12 cellular contexts compared by ENCODE assay signal in the genomic region with DNA sequence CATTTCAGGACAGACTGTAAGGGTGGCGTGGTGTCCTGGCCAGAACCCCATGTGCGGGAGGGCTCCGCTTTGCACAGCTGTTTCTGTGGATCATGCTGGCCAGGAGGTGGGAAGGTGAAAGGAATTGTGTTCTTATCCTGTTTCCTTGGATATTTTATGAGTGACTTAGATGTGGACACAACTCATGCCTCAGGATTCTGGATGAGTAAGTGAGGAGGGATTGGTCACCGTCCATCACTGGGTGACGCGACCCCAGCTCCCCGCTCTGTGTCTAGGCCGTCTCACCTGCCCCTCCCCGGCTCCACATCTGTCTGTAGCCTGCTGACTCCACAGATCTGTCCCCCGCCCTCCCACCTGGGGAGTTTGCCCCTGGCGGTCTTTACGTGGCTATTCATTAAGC. TPM values are rescaled to one million over a fixed set of nuclear protein-coding genes. Genes with fewer than 3 reads are reported as not detected.
A peak's percentile ranks its signal among the peaks of the same experiment; 100 is the strongest.
DNase-seq lines count a peak whose midpoint lies in the region; ATAC-seq and TF ChIP-seq lines count a peak whose summit lies in the region.
"Had no signal": no experiment of that assay in that cellular context is flagged by ENCODE, and none has a peak within 500 bp of the region (broad histone marks: within the 10 kb centered on the region; RNA-seq: fewer than 3 reads in every experiment).

No MANE protein-coding gene starts in this region.

- H3K4me1 ChIP-seq in fibroblast of lung (ENCODE audit: control insufficient read depth, extremely low read depth, insufficient read depth, low read length): peaks cover 4% of the 10 kb centered on the region

- peaks cover 9% of the 10 kb centered on the region for H3K36me3 Mint-ChIP-seq in activated naive CD8-positive, alpha-beta T cell
- H3K36me3 Mint-ChIP-seq in activated naive CD8-positive, alpha-beta T cell treated with anti-CD3 and anti-CD28 coated beads, Interleukin-2, amount 50 U/mL, for 24 hours (ENCODE audit: low read depth): peaks cover 57% of the 10 kb centered on the region
- peaks cover 34% of the 10 kb centered on the region for H3K36me3 Mint-ChIP-seq in T-cell
- peaks cover 68% of the 10 kb centered on the region for H3K36me3 Mint-ChIP-seq in stimulated activated memory B cell treated with anti-CD40 and anti-IgM and Interleukin-4, amounts not matched to agents 10 μg/mL and 1 μg/mL and 100 μg/mL, for 72 hours

- H3K27ac Mint-ChIP-seq in activated naive CD8-positive, alpha-beta T cell: peak overlapping the region; percentile 69
- H3K27ac Mint-ChIP-seq in activated naive CD8-positive, alpha-beta T cell treated with anti-CD3 and anti-CD28 coated beads, Interleukin-2, amount 50 U/mL, for 24 hours: no peak overlapping the region
- peak overlapping the region; percentile 12 to 31 for H3K27ac Mint-ChIP-seq in T-cell
- H3K27ac Mint-ChIP-seq in stimulated activated memory B cell treated with anti-CD40 and anti-IgM and Interleukin-4, amounts not matched to agents 10 μg/mL and 1 μg/mL and 100 μg/mL, for 72 hours: peak overlapping the region; percentile 32

- H3K36me3 ChIP-seq in fibroblast of lung (ENCODE audit: control insufficient read depth, insufficient read depth, low read length): no peaks in the 10 kb centered on the region

- H3K79me2 ChIP-seq in fibroblast of lung (ENCODE audit: control insufficient read depth, insufficient read depth, low read length): no peaks in the 10 kb centered on the region

- POLR2A ChIA-PET in T-cell (lab: Charles Lee): interaction anchor here in 1 of 2 donors (0.6 kb wide), 1 partner anchor 32 kb away, joined by 7 read pairs; no protein-coding TSS in a partner anchor

- no peaks in the 10 kb centered on the region for H3K27me3 ChIP-seq in fibroblast of lung (ENCODE audit: control insufficient read depth, insufficient read depth, low read length)

- no peak overlapping the region for H3K9ac ChIP-seq in fibroblast of lung (ENCODE audit: insufficient read depth, low read length)

- H3K4me1 Mint-ChIP-seq in activated naive CD8-positive, alpha-beta T cell (ENCODE audit: low read depth): peaks cover 68% of the 10 kb centered on the region
- H3K4me1 Mint-ChIP-seq in activated naive CD8-positive, alpha-beta T cell treated with anti-CD3 and anti-CD28 coated beads, Interleukin-2, amount 50 U/mL, for 24 hours: peaks cover 50% of the 10 kb centered on the region
- peaks cover 61 to 71% (median 67%) of the 10 kb centered on the region in 3 donors for H3K4me1 Mint-ChIP-seq in T-cell
- H3K4me1 Mint-ChIP-seq in stimulated activated memory B cell treated with anti-CD40 and anti-IgM and Interleukin-4, amounts not matched to agents 10 μg/mL and 1 μg/mL and 100 μg/mL, for 72 hours: peaks cover 61% of the 10 kb centered on the region

- H4K20me1 ChIP-seq in fibroblast of lung (ENCODE audit: control insufficient read depth, extremely low read depth, insufficient read depth, low read length): no peaks in the 10 kb centered on the region

- no peak for TF ChIP-seq CTCF in fibroblast of lung (conservative IDR thresholded peaks at IDR 0.05 in 1 of 2, IDR thresholded peaks at IDR 0.05 in 1 of 2; ENCODE audit: low read depth in 1 of 2, low read length in 2 of 2)

- no peak overlapping the region for H2AFZ ChIP-seq in fibroblast of lung (ENCODE audit: low read length)

- no peaks in the 10 kb centered on the region for H3K9me3 ChIP-seq in fibroblast of lung (ENCODE audit: control insufficient read depth, insufficient read depth, low read depth, low read length)

- CTCF ChIA-PET in T-cell (lab: Charles Lee): no interaction called here

- H3K27me3 Mint-ChIP-seq in activated naive CD8-positive, alpha-beta T cell: no peaks in the 10 kb centered on the region
- no peaks in the 10 kb centered on the region for H3K27me3 Mint-ChIP-seq in activated naive CD8-positive, alpha-beta T cell treated with anti-CD3 and anti-CD28 coated beads, Interleukin-2, amount 50 U/mL, for 24 hours
- H3K27me3 Mint-ChIP-seq in T-cell: no peaks in the 10 kb centered on the region
- H3K27me3 Mint-ChIP-seq in stimulated activated memory B cell treated with anti-CD40 and anti-IgM and Interleukin-4, amounts not matched to agents 10 μg/mL and 1 μg/mL and 100 μg/mL, for 72 hours: no peaks in the 10 kb centered on the region

- no peaks in the 10 kb centered on the region for H3K9me3 Mint-ChIP-seq in activated naive CD8-positive, alpha-beta T cell (ENCODE audit: low read depth)
- peaks cover 3% of the 10 kb centered on the region for H3K9me3 Mint-ChIP-seq in activated naive CD8-positive, alpha-beta T cell treated with anti-CD3 and anti-CD28 coated beads, Interleukin-2, amount 50 U/mL, for 24 hours
- peaks cover 0 to 7% (median 0%) of the 10 kb centered on the region in 3 donors for H3K9me3 Mint-ChIP-seq in T-cell
- H3K9me3 Mint-ChIP-seq in stimulated activated memory B cell treated with anti-CD40 and anti-IgM and Interleukin-4, amounts not matched to agents 10 μg/mL and 1 μg/mL and 100 μg/mL, for 72 hours: peaks cover 5% of the 10 kb centered on the region
- H3K9me3 Mint-ChIP-seq: activated T-cell treated with anti-CD3 and anti-CD28 coated beads, Interleukin-2, amount 50 U/mL, for 4 hours had no signal

- H3K27ac ChIP-seq in fibroblast of lung (ENCODE audit: insufficient read depth, low read length): peak overlapping the region; percentile 56

- no peak for DNase-seq in activated naive CD8-positive, alpha-beta T cell treated with anti-CD3 and anti-CD28 coated beads, Interleukin-2, amount 50 U/mL, for 24 hours
- no peak for DNase-seq in T-cell
- DNase-seq in fibroblast of lung (ENCODE audit: low read depth in 2 of 2): peak; percentile 50 to 93
- no peak for DNase-seq in globus pallidus (ENCODE audit: low spot score)
- DNase-seq: activated T-cell treated with anti-CD3 and anti-CD28 coated beads, Interleukin-2, amount 50 U/mL, for 4 hours; NCI-H2029 had no signal

- H3K4me3 ChIP-seq in fibroblast of lung (replicated peaks in 1 of 4; ENCODE audit: control extremely low read depth in 1 of 4, insufficient read depth in 1 of 4, low read depth in 3 of 4, low read length in 4 of 4): no peak overlapping the region

- peak overlapping the region; percentile 44 for H3K4me2 ChIP-seq in fibroblast of lung (ENCODE audit: extremely low read depth, insufficient read depth, low read length)

- no peak for ATAC-seq in activated naive CD8-positive, alpha-beta T cell treated with anti-CD3 and anti-CD28 coated beads, Interleukin-2, amount 50 U/mL, for 24 hours
- ATAC-seq in T-cell (replicated peaks in 1 of 4): no peak
- no peak for ATAC-seq in stimulated activated memory B cell treated with anti-CD40 and anti-IgM and Interleukin-4, amounts not matched to agents 10 μg/mL and 1 μg/mL and 100 μg/mL, for 72 hours
- ATAC-seq in HG03442 (IDR thresholded peaks at IDR 0.05; ENCODE audit: unreplicated experiment): no peak
- no peak for ATAC-seq in GM21447 (IDR thresholded peaks at IDR 0.05; ENCODE audit: unreplicated experiment)
- ATAC-seq: activated T-cell treated with anti-CD3 and anti-CD28 coated beads, Interleukin-2, amount 50 U/mL, for 4 hours; right cardiac atrium had no signal

- H3K4me3 Mint-ChIP-seq in activated naive CD8-positive, alpha-beta T cell: no peak overlapping the region
- no peak overlapping the region for H3K4me3 Mint-ChIP-seq in activated naive CD8-positive, alpha-beta T cell treated with anti-CD3 and anti-CD28 coated beads, Interleukin-2, amount 50 U/mL, for 24 hours
- no peak overlapping the region for H3K4me3 Mint-ChIP-seq in T-cell
- H3K4me3 Mint-ChIP-seq in stimulated activated memory B cell treated with anti-CD40 and anti-IgM and Interleukin-4, amounts not matched to agents 10 μg/mL and 1 μg/mL and 100 μg/mL, for 72 hours: no peak overlapping the region
- H3K4me3 Mint-ChIP-seq: activated T-cell treated with anti-CD3 and anti-CD28 coated beads, Interleukin-2, amount 50 U/mL, for 4 hours; T-helper 2 cell treated with Interferon-gamma antibody and Interleukin-4, amounts not matched to agents 5 μg/mL and 100 μg/mL, for 36 hours had no signal

RNA-seq across cellular contexts. Expression of a gene that starts 48.8 kb away (rescaled TPM):
- 100 to 1,000 TPM; 246 to 313 (median 280) TPM for total RNA-seq in T-cell
- 4.6 and 6.4 TPM in 2 replicates for total RNA-seq in fibroblast of lung
- 2.8 TPM in 2 replicates for polyA plus RNA-seq in fibroblast of lung
- 3.5 and 4.1 TPM in 2 replicates for polyA plus RNA-seq in fibroblast of lung (2012)
- 6.2 and 10.6 TPM in 2 replicates for polyA minus RNA-seq in fibroblast of lung (ENCODE audit: low replicate concordance)

Comparison
In these comparisons a context has a peak if more than half of its experiments do, and no peak if none do; other contexts are left out.
1. DNase-seq: peak in fibroblast of lung (2 of 2); none in activated naive CD8-positive, alpha-beta T cell treated with anti-CD3 and anti-CD28 coated beads, Interleukin-2, amount 50 U/mL, for 24 hours (single experiment), T-cell (0 of 34) and globus pallidus (single experiment).
2. RNA of a gene that starts 48.8 kb away (total RNA-seq): 246 to 313 TPM in T-cell; 4.6 to 6.4 TPM in fibroblast of lung; every median in the first group is over 10 times any median in the second.